In the genomic region with DNA sequence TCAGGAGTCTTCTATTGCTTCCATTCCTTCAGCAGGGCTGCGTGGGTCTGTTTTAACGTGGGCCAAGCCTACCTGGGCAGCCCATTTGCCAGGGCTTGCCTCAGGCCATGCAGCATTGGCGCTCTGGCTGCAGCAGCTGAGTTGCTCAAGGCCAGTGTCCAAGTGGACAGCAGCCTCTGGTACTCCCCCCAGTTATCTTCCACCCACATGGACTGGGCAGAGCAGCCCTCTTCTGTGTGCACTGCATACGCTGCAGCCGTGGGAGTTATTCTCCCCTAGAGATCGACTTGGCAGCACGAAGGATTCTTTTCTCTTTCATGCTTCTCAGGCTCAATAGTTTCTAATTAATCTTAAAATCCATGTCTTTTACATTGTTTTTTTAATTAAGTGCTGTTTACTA, we compare ENCODE assay signal across 30 cellular contexts.
"Had no signal": no experiment of that assay in that cellular context is flagged by ENCODE, and none has a peak within 500 bp of the region (broad histone marks: within the 10 kb centered on the region; RNA-seq: fewer than 3 reads in every experiment).

No MANE protein-coding gene starts in this region.

- H3K4me3 Mint-ChIP-seq: activated CD4-positive, alpha-beta memory T cell treated with anti-CD3 and anti-CD28 coated beads for 36 hours; activated CD4-positive, alpha-beta T cell treated with anti-CD3 and anti-CD28 coated beads for 36 hours; activated CD4-positive, alpha-beta T cell treated with anti-CD3 and anti-CD28 coated beads, Interleukin-2, amount 10 ng/mL, durations not matched to agents 24 days and 14 days; activated CD8-positive, alpha-beta memory T cell treated with anti-CD3 and anti-CD28 coated beads, Interleukin-2, amount 10 ng/mL, durations not matched to agents 7 days and 5 days; activated CD8-positive, alpha-beta T cell treated with anti-CD3 and anti-CD28 coated beads, Interleukin-2, amount 10 ng/mL, durations not matched to agents 7 days and 5 days; activated naive CD8-positive, alpha-beta T cell; activated T-cell treated with anti-CD3 and anti-CD28 coated beads, Interleukin-2, amount 50 U/mL, for 72 hours; activated T-helper 17 cell treated with anti-CD3 and anti-CD28 coated beads, Interleukin-2, amount 50 U/mL, for 72 hours; central memory CD8-positive, alpha-beta T cell; dendritic cell treated with granulocyte-macrophage colony-stimulating factor and Interleukin-4, amounts not matched to agents 40 ng/mL and 50 ng/mL, for 4 days; endodermal cell had no signal

- H3K4me1 ChIP-seq: body of pancreas, gastroesophageal sphincter, heart right ventricle had no signal

- H3K9me3 ChIP-seq: body of pancreas, gastroesophageal sphincter, heart right ventricle had no signal

- H3K27ac Mint-ChIP-seq: activated CD4-positive, alpha-beta memory T cell treated with anti-CD3 and anti-CD28 coated beads for 36 hours; activated CD4-positive, alpha-beta T cell treated with anti-CD3 and anti-CD28 coated beads for 36 hours; activated CD4-positive, alpha-beta T cell treated with anti-CD3 and anti-CD28 coated beads, Interleukin-2, amount 10 ng/mL, durations not matched to agents 24 days and 14 days; activated CD8-positive, alpha-beta memory T cell treated with anti-CD3 and anti-CD28 coated beads, Interleukin-2, amount 10 ng/mL, durations not matched to agents 7 days and 5 days; activated CD8-positive, alpha-beta T cell treated with anti-CD3 and anti-CD28 coated beads, Interleukin-2, amount 10 ng/mL, durations not matched to agents 7 days and 5 days; activated naive CD8-positive, alpha-beta T cell; activated T-cell treated with anti-CD3 and anti-CD28 coated beads, Interleukin-2, amount 50 U/mL, for 72 hours; activated T-helper 17 cell treated with anti-CD3 and anti-CD28 coated beads, Interleukin-2, amount 50 U/mL, for 72 hours; dendritic cell treated with granulocyte-macrophage colony-stimulating factor and Interleukin-4, amounts not matched to agents 40 ng/mL and 50 ng/mL, for 4 days; endodermal cell had no signal

- H3K9me3 Mint-ChIP-seq: activated CD4-positive, alpha-beta memory T cell treated with anti-CD3 and anti-CD28 coated beads for 36 hours; activated CD4-positive, alpha-beta T cell treated with anti-CD3 and anti-CD28 coated beads, Interleukin-2, amount 10 ng/mL, durations not matched to agents 24 days and 14 days; activated T-cell treated with anti-CD3 and anti-CD28 coated beads, Interleukin-2, amount 50 U/mL, for 72 hours; activated T-helper 17 cell treated with anti-CD3 and anti-CD28 coated beads, Interleukin-2, amount 50 U/mL, for 72 hours; central memory CD8-positive, alpha-beta T cell; dendritic cell treated with granulocyte-macrophage colony-stimulating factor and Interleukin-4, amounts not matched to agents 40 ng/mL and 50 ng/mL, for 4 days; endodermal cell had no signal

- ATAC-seq: activated CD4-positive, alpha-beta T cell treated with anti-CD3 and anti-CD28 coated beads for 36 hours; activated CD8-positive, alpha-beta memory T cell treated with anti-CD3 and anti-CD28 coated beads, Interleukin-2, amount 10 ng/mL, durations not matched to agents 7 days and 5 days; activated CD8-positive, alpha-beta T cell treated with anti-CD3 and anti-CD28 coated beads, Interleukin-2, amount 10 ng/mL, durations not matched to agents 7 days and 5 days; activated T-cell treated with anti-CD3 and anti-CD28 coated beads, Interleukin-2, amount 50 U/mL, for 72 hours; activated T-helper 17 cell treated with anti-CD3 and anti-CD28 coated beads, Interleukin-2, amount 50 U/mL, for 72 hours; body of pancreas; esophagus mucosa; gastroesophageal sphincter; heart right ventricle had no signal

- H3K27me3 Mint-ChIP-seq: activated CD4-positive, alpha-beta memory T cell treated with anti-CD3 and anti-CD28 coated beads for 36 hours; activated CD4-positive, alpha-beta T cell treated with anti-CD3 and anti-CD28 coated beads for 36 hours; activated CD4-positive, alpha-beta T cell treated with anti-CD3 and anti-CD28 coated beads, Interleukin-2, amount 10 ng/mL, durations not matched to agents 24 days and 14 days; activated CD8-positive, alpha-beta memory T cell treated with anti-CD3 and anti-CD28 coated beads, Interleukin-2, amount 10 ng/mL, durations not matched to agents 7 days and 5 days; activated naive CD8-positive, alpha-beta T cell; activated T-helper 17 cell treated with anti-CD3 and anti-CD28 coated beads, Interleukin-2, amount 50 U/mL, for 72 hours; central memory CD8-positive, alpha-beta T cell; dendritic cell treated with granulocyte-macrophage colony-stimulating factor and Interleukin-4, amounts not matched to agents 40 ng/mL and 50 ng/mL, for 4 days had no signal

- H3K27ac ChIP-seq: body of pancreas, coronary artery, gastroesophageal sphincter, heart right ventricle had no signal

- H3K4me1 Mint-ChIP-seq: activated CD4-positive, alpha-beta T cell treated with anti-CD3 and anti-CD28 coated beads for 36 hours; activated CD4-positive, alpha-beta T cell treated with anti-CD3 and anti-CD28 coated beads, Interleukin-2, amount 10 ng/mL, durations not matched to agents 24 days and 14 days; activated T-helper 17 cell treated with anti-CD3 and anti-CD28 coated beads, Interleukin-2, amount 50 U/mL, for 72 hours; central memory CD8-positive, alpha-beta T cell had no signal

- H3K27me3 ChIP-seq: body of pancreas, dorsolateral prefrontal cortex, gastroesophageal sphincter, heart right ventricle had no signal

- DNase-seq: activated CD4-positive, alpha-beta memory T cell treated with anti-CD3 and anti-CD28 coated beads for 36 hours; activated CD4-positive, alpha-beta T cell treated with anti-CD3 and anti-CD28 coated beads for 36 hours; activated CD4-positive, alpha-beta T cell treated with anti-CD3 and anti-CD28 coated beads, Interleukin-2, amount 10 ng/mL, durations not matched to agents 24 days and 14 days; activated CD4-positive, CD25-positive, alpha-beta regulatory T cell; activated CD4-positive, CD25-positive, alpha-beta regulatory T cell treated with anti-CD3 and anti-CD28 coated beads, Interleukin-2, amount 50 U/mL, for 72 hours; activated CD8-positive, alpha-beta memory T cell treated with anti-CD3 and anti-CD28 coated beads, Interleukin-2, amount 10 ng/mL, durations not matched to agents 7 days and 5 days; activated CD8-positive, alpha-beta memory T cell treated with anti-CD3 and anti-CD28 coated beads, Interleukin-2, amount 50 U/mL, for 4 hours; activated CD8-positive, alpha-beta T cell treated with anti-CD3 and anti-CD28 coated beads, Interleukin-2, amount 10 ng/mL, durations not matched to agents 7 days and 5 days; activated effector memory CD4-positive, alpha-beta T cell treated with Interleukin-2 at 50 U/mL for 16 hours; activated gamma-delta T cell treated with Interleukin-2 at 50 U/mL for 16 hours; activated naive CD4-positive, alpha-beta T cell treated with anti-CD3 and anti-CD28 coated beads, Interleukin-2, amount 50 U/mL, for 16 hours; activated naive CD4-positive, alpha-beta T cell treated with Interleukin-2 at 50 U/mL for 16 hours; activated T-cell treated with anti-CD3 and anti-CD28 coated beads, Interleukin-2, amount 50 U/mL, for 1 hour; activated T-cell treated with anti-CD3 and anti-CD28 coated beads, Interleukin-2, amount 50 U/mL, for 72 hours; amygdala; aorta; body of pancreas; effector memory CD4-positive, alpha-beta T cell; endodermal cell; foreskin melanocyte; heart right ventricle; T-helper 2 cell had no signal

- H3K4me3 ChIP-seq: body of pancreas, coronary artery, dorsolateral prefrontal cortex, gastroesophageal sphincter, heart right ventricle had no signal
